ENCODE assay signal across 8 cellular contexts in genomic region chr1:236142358-236143103, GRCh38. TPM values are rescaled to one million over a fixed set of nuclear protein-coding genes. Genes with fewer than 3 reads are reported as not detected.
DNase-seq lines count a peak whose midpoint lies in the region; ATAC-seq, FAIRE-seq and TF ChIP-seq lines count a peak whose summit lies in the region.

TSS of gene GPR137B (plus strand) at chr1:236142539. CDS start at chr1:236142623, 84 bp downstream.

- no peak for TF ChIP-seq CTCF in mucosa of descending colon (IDR thresholded peaks at IDR 0.05)

- no peaks in the 10 kb centered on the region for H3K36me3 ChIP-seq in mucosa of descending colon (ENCODE audit: low read depth)

- intact Hi-C loops in mucosa of descending colon (cut with DNase I, micrococcal nuclease) = no loop called here

- H3K4me3 ChIP-seq in mucosa of descending colon = peak within 1 kb of the TSS; percentile 36

- peaks cover 11% of the 10 kb centered on the region for H3K4me1 ChIP-seq in mucosa of descending colon (ENCODE audit: low read depth)

- DNase-seq in A172 (ENCODE audit: low spot score) (peak; percentile 47), GM18507 (ENCODE audit: extremely low spot score, insufficient read length, low read depth) (peak; percentile 69), NCI-H69 (lab: John Stamatoyannopoulos, UW) (peak; percentile 89), epidermal melanocyte (ENCODE audit: insufficient read length, low spot score) (peak; percentile 71), mucosa of descending colon (peak; percentile 63 to 72 (median 65))
- DNase-seq in activated CD8-positive, alpha-beta memory T cell treated with anti-CD3 and anti-CD28 coated beads, Interleukin-2, amount 50 U/mL, for 4 hours = peak; percentile 69
- peak; percentile 32 for DNase-seq in stimulated activated CD8-positive, alpha-beta memory T cell treated with anti-CD3 and anti-CD28 coated beads, Interleukin-7, amount 100 ng/mL, for 24 hours (ENCODE audit: low read depth)

- peak; percentile 68 for FAIRE-seq in GM18507 (lab: Jason Lieb, UNC)

- no peaks in the 10 kb centered on the region for H3K9me3 ChIP-seq in mucosa of descending colon

- ATAC-seq in HG02970 (IDR thresholded peaks at IDR 0.05; ENCODE audit: low FRiP score, unreplicated experiment) = peak; percentile 47
- peak; percentile 72 for ATAC-seq in mucosa of descending colon

RNA-seq across cellular contexts. Expression of gene GPR137B, which starts in this region (rescaled TPM):
- 10.3 and 17.4 TPM in 2 replicates for total RNA-seq in A172 (2014; rRNA removed; shearing (Covaris generic))
- total RNA-seq in mucosa of descending colon = 10 to 100 TPM in 1 of 3 donors, 1 to 10 TPM in 2; 6.0 to 13.3 (median 8.5) TPM

Comparison
In these comparisons a context has a peak if more than half of its experiments do, and no peak if none do; other contexts are left out.
1. Peak in every context shown above with its lines: DNase-seq, ATAC-seq and H3K4me3 ChIP-seq.
2. DNase-seq: peak in every context shown above with its lines; median percentile 89 in NCI-H69; 71 in epidermal melanocyte; 69 in GM18507; 69 in activated CD8-positive, alpha-beta memory T cell treated with anti-CD3 and anti-CD28 coated beads, Interleukin-2, amount 50 U/mL, for 4 hours; 65 in mucosa of descending colon; 47 in A172; 32 in stimulated activated CD8-positive, alpha-beta memory T cell treated with anti-CD3 and anti-CD28 coated beads, Interleukin-7, amount 100 ng/mL, for 24 hours.